ENCODE assay signal across 10 cellular contexts in genomic region chr1:90716552-90717355, GRCh38. TPM values are rescaled to one million over a fixed set of nuclear protein-coding genes. Genes with fewer than 3 reads are reported as not detected.
A peak's percentile ranks its signal among the peaks of the same experiment; 100 is the strongest.
DNase-seq lines count a peak whose midpoint lies in the region; ATAC-seq and TF ChIP-seq lines count a peak whose summit lies in the region.
"Had no signal": no experiment of that assay in that cellular context is flagged by ENCODE, and none has a peak within 500 bp of the region (broad histone marks: within the 10 kb centered on the region; RNA-seq: fewer than 3 reads in every experiment).

Gene BARHL2 (minus strand): TSS chr1:90717302. CDS start chr1:90717195, 107 bp downstream.

- no peak within 1 kb of the TSS for H3K9ac ChIP-seq in mesenchymal stem cell (ENCODE audit: low read length)

- no peak for TF ChIP-seq CTCF in astrocyte of the spinal cord (IDR thresholded peaks at IDR 0.05; ENCODE audit: low read depth, low read length)
- TF ChIP-seq CTCF in vagina (IDR thresholded peaks at IDR 0.05) = no peak

- peak within 1 kb of the TSS in 1 of 2 experiments; percentile 16 for H3K23ac ChIP-seq in mesenchymal stem cell (ENCODE audit: low read length in 2 of 2)

- H2BK12ac ChIP-seq in mesenchymal stem cell (ENCODE audit: low read length in 2 of 2) = no peak within 1 kb of the TSS

- no peaks in the 10 kb centered on the region for H3K79me1 ChIP-seq in mesenchymal stem cell (replicated peaks; ENCODE audit: low read length, poor library complexity, severe bottlenecking)

- intact Hi-C loops in right cardiac atrium (cut with DNase I) (no loop called here), Right ventricle myocardium superior (cut with DNase I) (no loop called here), vagina (cut with DNase I) (no loop called here)

- ATAC-seq in right cardiac atrium (no peak), Right ventricle myocardium superior (ENCODE audit: poor library complexity) (no peak)

- no peak for DNase-seq in right cardiac atrium
- no peak for DNase-seq in Right ventricle myocardium superior
- no peak for DNase-seq in astrocyte of the spinal cord (ENCODE audit: low read depth, low spot score)
- DNase-seq in mesenchymal stem cell = no peak
- DNase-seq in vagina (ENCODE audit: extremely low spot score in 2 of 2) = peak in 1 of 2 donors; percentile 67
- no peak for DNase-seq in activated effector memory CD4-positive, alpha-beta T cell treated with Interleukin-2 at 50 U/mL for 16 hours
- no peak for DNase-seq in NOMO-1 treated with dmso at 0.1 percent for 144 hours (lab: John Stamatoyannopoulos, UW; ENCODE audit: unreplicated experiment)
- no peak for DNase-seq in effector CD4-positive, alpha-beta T cell
- DNase-seq: GDM1 had no signal

- H3K4me2 ChIP-seq in mesenchymal stem cell (ENCODE audit: low read length, poor library complexity, severe bottlenecking) = peak within 1 kb of the TSS; percentile 76

- H3K18ac ChIP-seq in mesenchymal stem cell (ENCODE audit: low read depth in 1 of 2, low read length in 2 of 2) = no peak within 1 kb of the TSS

- no peak within 1 kb of the TSS for H2AFZ ChIP-seq in mesenchymal stem cell (ENCODE audit: low read depth, low read length)

- no peak within 1 kb of the TSS for H2BK15ac ChIP-seq in mesenchymal stem cell (ENCODE audit: low read depth, poor library complexity, severe bottlenecking)

- no peak within 1 kb of the TSS for H3K4ac ChIP-seq in mesenchymal stem cell (ENCODE audit: low read depth in 1 of 2, low read length in 2 of 2)

- H2AK5ac ChIP-seq in mesenchymal stem cell (ENCODE audit: low read length, severe bottlenecking) = no peak within 1 kb of the TSS

- H3K14ac ChIP-seq in mesenchymal stem cell (ENCODE audit: low read length in 2 of 2) = no peak within 1 kb of the TSS

- no peak within 1 kb of the TSS for H3K27ac ChIP-seq in right cardiac atrium (ENCODE audit: low read length)
- no peak within 1 kb of the TSS for H3K27ac ChIP-seq in mesenchymal stem cell (ENCODE audit: low read length, poor library complexity, severe bottlenecking)
- no peak within 1 kb of the TSS for H3K27ac ChIP-seq in vagina

- peak within 1 kb of the TSS; percentile 68 for H3K4me3 ChIP-seq in right cardiac atrium (ENCODE audit: low read length)
- H3K4me3 ChIP-seq in astrocyte of the spinal cord (ENCODE audit: low read depth, low read length) = peak within 1 kb of the TSS; percentile 17
- peak within 1 kb of the TSS; percentile 39 to 76 for H3K4me3 ChIP-seq in mesenchymal stem cell (ENCODE audit: insufficient read depth in 1 of 2, low read depth in 1 of 2, low read length in 2 of 2)
- H3K4me3 ChIP-seq in vagina = peak within 1 kb of the TSS; percentile 13 to 39

- H3K36me3 ChIP-seq in mesenchymal stem cell (ENCODE audit: control insufficient read depth in 1 of 2, insufficient read depth in 2 of 2, low read depth in 1 of 2, low read length in 2 of 2) (no peaks in the 10 kb centered on the region), vagina (no peaks in the 10 kb centered on the region)

- 4% methylated on average over 58 of the region's 58 CpGs for WGBS in right cardiac atrium
- 2% methylated on average over 44 of the region's 58 CpGs for WGBS in mesenchymal stem cell

- no peak within 1 kb of the TSS for H2BK120ac ChIP-seq in mesenchymal stem cell (ENCODE audit: low read depth, low read length)

- H3K27me3 ChIP-seq in right cardiac atrium (ENCODE audit: control insufficient read depth, insufficient read depth) (peaks cover 4% of the 10 kb centered on the region), mesenchymal stem cell (ENCODE audit: control insufficient read depth in 1 of 2, insufficient read depth in 1 of 2, low read length in 2 of 2) (peaks cover 88 to 93% of the 10 kb centered on the region in 2 experiments), vagina (peaks cover 24% of the 10 kb centered on the region)

- H4K91ac ChIP-seq in mesenchymal stem cell (ENCODE audit: low read length) = no peak within 1 kb of the TSS

- H2BK5ac ChIP-seq in mesenchymal stem cell (ENCODE audit: low read depth, low read length, poor library complexity, severe bottlenecking) = no peak within 1 kb of the TSS

- in situ Hi-C loops in astrocyte of the spinal cord (cut with HindIII; ENCODE audit: low sequenced_read_pairs) = no loop called here

- H3K9me3 ChIP-seq in right cardiac atrium (ENCODE audit: control insufficient read depth, low read length) (no peaks in the 10 kb centered on the region), mesenchymal stem cell (ENCODE audit: control insufficient read depth, low read length) (no peaks in the 10 kb centered on the region), vagina (no peaks in the 10 kb centered on the region)

- H4K8ac ChIP-seq in mesenchymal stem cell (ENCODE audit: low read length) = no peak within 1 kb of the TSS

- H3K4me1 ChIP-seq in right cardiac atrium (ENCODE audit: control insufficient read depth, insufficient read depth, low read length) (no peaks in the 10 kb centered on the region), mesenchymal stem cell (ENCODE audit: control insufficient read depth, insufficient read depth, low read depth, low read length) (peaks cover 25% of the 10 kb centered on the region), vagina (peaks cover 11% of the 10 kb centered on the region)

- TF ChIP-seq POLR2A in vagina (IDR thresholded peaks at IDR 0.05) = no peak

RNA-seq across cellular contexts. Expression of gene BARHL2, which starts in this region (rescaled TPM):
- not detected for total RNA-seq in right cardiac atrium
- polyA plus RNA-seq in right cardiac atrium = not detected
- not detected for total RNA-seq in Right ventricle myocardium superior
- polyA plus RNA-seq in mesenchymal stem cell (2013, experiment 1 of 2) = not detected
- polyA plus RNA-seq in mesenchymal stem cell (2013, experiment 2 of 2) = not detected
- total RNA-seq in vagina = not detected
- total RNA-seq: OCI-LY7 had no signal

Comparison
In these comparisons a context has a peak if more than half of its experiments do, and no peak if none do; other contexts are left out.
1. H3K4me3 ChIP-seq: peak in every context shown above with its lines; median percentile 68 in right cardiac atrium; 58 in mesenchymal stem cell; 26 in vagina; 17 in astrocyte of the spinal cord.